ENCODE assay signal across 8 cellular contexts in the genomic region with DNA sequence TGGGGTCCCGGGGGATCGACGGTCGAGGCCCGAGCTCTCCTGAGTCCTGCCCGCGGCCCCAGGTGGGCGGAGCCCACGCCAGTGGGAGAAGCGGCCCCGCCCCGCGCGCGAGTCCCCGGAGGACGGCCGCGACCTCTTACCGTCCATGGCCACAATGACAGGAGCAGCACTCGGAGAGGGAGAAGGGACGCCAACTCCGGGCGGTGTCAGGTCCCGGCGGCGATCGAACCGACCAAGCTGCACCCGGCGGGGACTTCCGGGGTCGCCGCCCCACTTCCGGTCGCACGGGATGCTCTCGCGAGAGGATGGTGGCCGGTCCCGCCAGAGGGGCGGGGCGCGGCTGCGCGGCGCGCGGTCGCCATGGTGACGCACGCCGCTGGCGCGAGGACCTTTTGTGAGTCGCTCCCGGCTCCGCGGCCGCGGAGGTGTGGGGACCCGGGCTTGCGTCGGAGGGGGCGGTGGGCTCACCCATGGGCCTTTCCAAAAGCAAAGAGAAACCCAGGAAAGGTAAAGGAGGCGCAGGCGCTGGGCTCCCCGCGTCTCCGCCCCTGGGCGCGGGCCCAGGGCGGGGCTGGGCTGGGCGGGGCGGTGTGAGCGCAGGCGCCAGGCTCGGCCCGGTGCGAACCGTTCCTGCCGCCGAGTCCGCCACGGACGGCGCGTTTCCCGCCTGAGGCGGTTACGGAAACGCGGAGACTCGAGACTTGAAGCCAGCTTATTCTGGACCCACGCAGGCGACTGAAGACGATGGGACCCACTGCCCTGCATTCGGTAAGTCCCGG. TPM values are rescaled to one million over a fixed set of nuclear protein-coding genes. Genes with fewer than 3 reads are reported as not detected.
DNase-seq lines count a peak whose midpoint lies in the region; ATAC-seq and TF ChIP-seq lines count a peak whose summit lies in the region.

Gene CHMP1A, minus strand, starts transcription at position 267 of the 779 bp plus-strand sequence. Its CDS starts 120 bp downstream, at position 147.
Gene SPATA33, plus strand, starts transcription at position 395 of the 779 bp plus-strand sequence. Its CDS starts 76 bp downstream, at position 471.

- TF ChIP-seq CTCF in DOHH2 (IDR thresholded peaks at IDR 0.05; ENCODE audit: low read depth, low read length, poor library complexity, severe bottlenecking) (no peak), fibroblast of pulmonary artery (IDR thresholded peaks at IDR 0.05; ENCODE audit: low read length, missing control alignments) (no peak), nephron (IDR thresholded peaks at IDR 0.05; ENCODE audit: unreplicated experiment in 3 of 3) (no peak)

- H3K4me2 ChIP-seq in DOHH2 (ENCODE audit: low read length) = peak within 1 kb of the TSS; percentile 75

- ATAC-seq in GM21737 (IDR thresholded peaks at IDR 0.05; ENCODE audit: unreplicated experiment) = peak; percentile 82
- peak; percentile 95 for ATAC-seq in activated T-helper 17 cell treated with anti-CD3 and anti-CD28 coated beads, Interleukin-2, amount 50 U/mL, for 72 hours (replicated peaks)
- ATAC-seq in stimulated activated naive CD8-positive, alpha-beta T cell treated with anti-CD3 and anti-CD28 coated beads, Interleukin-15, Interleukin-2, amounts not matched to agents 100 U/mL and 50 U/mL, for 24 hours = peak; percentile 93

- H3K4me3 Mint-ChIP-seq in activated T-helper 17 cell treated with anti-CD3 and anti-CD28 coated beads, Interleukin-2, amount 50 U/mL, for 72 hours = peak within 1 kb of the TSS; percentile 94
- H3K4me3 Mint-ChIP-seq in nephron = peak within 1 kb of the TSS; percentile 94 to 96 (median 95)

- no peaks in the 10 kb centered on the region for H3K9me2 ChIP-seq in DOHH2 (replicated peaks; ENCODE audit: control insufficient read depth, low read length)

- peaks cover 6% of the 10 kb centered on the region for H3K4me1 Mint-ChIP-seq in activated T-helper 17 cell treated with anti-CD3 and anti-CD28 coated beads, Interleukin-2, amount 50 U/mL, for 72 hours
- H3K4me1 Mint-ChIP-seq in nephron = peaks cover 11% of the 10 kb centered on the region

- no peaks in the 10 kb centered on the region for H3K27me3 Mint-ChIP-seq in activated T-helper 17 cell treated with anti-CD3 and anti-CD28 coated beads, Interleukin-2, amount 50 U/mL, for 72 hours
- H3K27me3 Mint-ChIP-seq in nephron (ENCODE audit: low read depth) = no peaks in the 10 kb centered on the region

- H3K9me3 ChIP-seq in DOHH2 (ENCODE audit: control insufficient read depth, insufficient read depth, low read length) = no peaks in the 10 kb centered on the region

- peak within 1 kb of the TSS; percentile 84 for H3K4me3 ChIP-seq in DOHH2 (ENCODE audit: low read length)
- peak within 1 kb of the TSS; percentile 94 for H3K4me3 ChIP-seq in fibroblast of pulmonary artery (replicated peaks; ENCODE audit: low read depth, low read length)

- peaks cover 31% of the 10 kb centered on the region for H3K36me3 ChIP-seq in DOHH2 (ENCODE audit: control insufficient read depth, low read length)

- H4K20me1 ChIP-seq in DOHH2 (ENCODE audit: control insufficient read depth, insufficient read depth, low read depth, low read length) = peaks cover 7% of the 10 kb centered on the region

- H3F3A ChIP-seq in DOHH2 (ENCODE audit: control insufficient read depth, insufficient read depth) = no peaks in the 10 kb centered on the region

- H3K27ac ChIP-seq in DOHH2 (ENCODE audit: low read depth, low read length) = peak within 1 kb of the TSS; percentile 43

- H3K4me1 ChIP-seq in DOHH2 (ENCODE audit: control insufficient read depth, low read length) = peaks cover 20% of the 10 kb centered on the region

- DNase-seq in KG1 (lab: John Stamatoyannopoulos, UW) (peak; percentile 69), RPMI8226 (peak; percentile 90), fibroblast of pulmonary artery (ENCODE audit: low read depth) (peak; percentile 88)
- peak; percentile 95 for DNase-seq in stimulated activated naive CD8-positive, alpha-beta T cell treated with anti-CD3 and anti-CD28 coated beads, Interleukin-15, Interleukin-2, amounts not matched to agents 100 U/mL and 50 U/mL, for 24 hours

- peak within 1 kb of the TSS; percentile 93 for H3K27ac Mint-ChIP-seq in activated T-helper 17 cell treated with anti-CD3 and anti-CD28 coated beads, Interleukin-2, amount 50 U/mL, for 72 hours
- H3K27ac Mint-ChIP-seq in nephron = peak within 1 kb of the TSS; percentile 29 to 63 (median 56)

- no peaks in the 10 kb centered on the region for H3K27me3 ChIP-seq in DOHH2 (ENCODE audit: control insufficient read depth, low read length)

- peaks cover 67% of the 10 kb centered on the region for H3K36me3 Mint-ChIP-seq in activated T-helper 17 cell treated with anti-CD3 and anti-CD28 coated beads, Interleukin-2, amount 50 U/mL, for 72 hours (ENCODE audit: low read depth)
- H3K36me3 Mint-ChIP-seq in nephron (ENCODE audit: low read depth) = peaks cover 43% of the 10 kb centered on the region

- no peaks in the 10 kb centered on the region for H3K9me3 Mint-ChIP-seq in activated T-helper 17 cell treated with anti-CD3 and anti-CD28 coated beads, Interleukin-2, amount 50 U/mL, for 72 hours
- H3K9me3 Mint-ChIP-seq in nephron = peaks cover 2% of the 10 kb centered on the region

- peaks cover 70% of the 10 kb centered on the region for H3K79me2 ChIP-seq in DOHH2 (ENCODE audit: control insufficient read depth, low read length)

RNA-seq across cellular contexts. Expression of gene CHMP1A, which starts in this region (rescaled TPM):
- total RNA-seq in activated T-helper 17 cell treated with anti-CD3 and anti-CD28 coated beads, Interleukin-2, amount 50 U/mL, for 72 hours = 10 to 100 TPM; 63.8 to 95.6 TPM

RNA-seq across cellular contexts. Expression of gene SPATA33, which starts in this region (rescaled TPM):
- total RNA-seq in activated T-helper 17 cell treated with anti-CD3 and anti-CD28 coated beads, Interleukin-2, amount 50 U/mL, for 72 hours = 10 to 100 TPM; 13.3 to 21.5 TPM

Comparison
In these comparisons a context has a peak if more than half of its experiments do, and no peak if none do; other contexts are left out.
1. Peak in every context shown above with its lines: DNase-seq, ATAC-seq, H3K4me3 ChIP-seq and H3K27ac ChIP-seq.